Comparison of ENCODE assay signal across 1 cellular context in genomic region chr3:10180738-10181295, GRCh38.
TF ChIP-seq lines count a peak whose summit lies in the region.

No MANE protein-coding gene starts in this region.

TF ChIP-seq in HEK293, 187 proteins besides CTCF, POLR2A, EP300 and RAD21:
- TF ChIP-seq PRDM10 (tag by site-specific recombination; IDR thresholded peaks at IDR 0.05) = peak; percentile 87
- TF ChIP-seq ZNF571 (tag by site-specific recombination; IDR thresholded peaks at IDR 0.05) = no peak
